ENCODE assay signal across 8 cellular contexts in the genomic region with DNA sequence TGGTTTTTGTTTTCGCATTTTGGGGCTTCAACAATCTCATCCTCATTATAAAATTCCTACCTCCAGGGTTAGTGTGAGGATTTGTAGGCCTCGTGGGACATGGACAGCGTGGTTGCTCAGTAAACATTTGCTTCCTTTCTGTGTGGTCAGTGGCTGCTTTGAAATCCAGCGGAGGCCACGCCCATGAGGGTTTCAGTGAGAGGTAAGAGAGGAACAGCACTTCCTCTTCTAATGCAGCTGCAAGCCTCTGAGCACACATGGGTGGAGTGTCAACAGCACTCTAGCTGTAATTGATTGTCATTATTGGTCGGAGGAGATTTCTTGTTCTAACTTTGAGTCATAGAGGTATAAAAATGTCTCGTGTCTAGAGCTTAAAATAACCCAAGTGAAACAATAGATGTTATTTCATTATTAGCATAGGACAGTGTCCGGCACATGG. TPM values are rescaled to one million over a fixed set of nuclear protein-coding genes. Genes with fewer than 3 reads are reported as not detected.
DNase-seq lines count a peak whose midpoint lies in the region; ATAC-seq, FAIRE-seq and TF ChIP-seq lines count a peak whose summit lies in the region.

No MANE protein-coding gene starts in this region.

- TF ChIP-seq RAD21 in SK-N-SH (IDR thresholded peaks at IDR 0.05; ENCODE audit: low read length): no peak

- 9% methylated on average over 8 of the region's 8 CpGs for WGBS in SK-N-SH (ENCODE audit: low lambda C conversion rate)

- DNase-seq in GM12892 (ENCODE audit: insufficient read length) (peak; percentile 63), HS-5 (ENCODE audit: low read depth) (peak; percentile 74), RWPE1 (ENCODE audit: low spot score) (peak; percentile 36), pons (ENCODE audit: low spot score) (peak; percentile 51), SK-N-SH (no peak), superior temporal gyrus (ENCODE audit: extremely low spot score) (no peak)

- no peak overlapping the region for H3K4me3 ChIP-seq in SK-N-SH (ENCODE audit: low read depth in 2 of 2, low read length in 1 of 2)

- no peak for TF ChIP-seq POLR2A in GM12892 (IDR thresholded peaks at IDR 0.05; ENCODE audit: low read depth, low read length)

- H4K20me1 ChIP-seq in SK-N-SH (ENCODE audit: insufficient read depth): no peaks in the 10 kb centered on the region

- H3K27ac ChIP-seq in RWPE1 (no peak overlapping the region), SK-N-SH (ENCODE audit: low read depth in 2 of 2, low read length in 1 of 2) (no peak overlapping the region)

- TF ChIP-seq CTCF in RWPE1 (conservative IDR thresholded peaks at IDR 0.05; ENCODE audit: low read depth) (no peak), SK-N-SH (IDR thresholded peaks at IDR 0.05) (no peak)

- no peaks in the 10 kb centered on the region for H3K9me3 ChIP-seq in SK-N-SH

- no peaks in the 10 kb centered on the region for H3K79me2 ChIP-seq in SK-N-SH (ENCODE audit: insufficient read depth)

- no peak for TF ChIP-seq EP300 in SK-N-SH (IDR thresholded peaks at IDR 0.05; ENCODE audit: borderline replicate concordance in 1 of 2, low read depth in 1 of 2, low read length in 1 of 2)

- FAIRE-seq in GM12892 (lab: Jason Lieb, UNC): peak; percentile 99

- no peaks in the 10 kb centered on the region for H3K9me2 ChIP-seq in SK-N-SH

- no peaks in the 10 kb centered on the region for H3K36me3 ChIP-seq in SK-N-SH (replicated peaks in 1 of 2; ENCODE audit: control insufficient read depth in 1 of 2, insufficient read depth in 2 of 2, low read length in 1 of 2)

- ATAC-seq in GM21619 (IDR thresholded peaks at IDR 0.05; ENCODE audit: unreplicated experiment): peak; percentile 99
- ATAC-seq in esophagus mucosa: peak; percentile 89

- CTCF ChIA-PET in RWPE1 (lab: Yijun Ruan, JAX) (interaction anchor here (0.6 to 1.2 kb wide), 4 partner anchors 137 to 1141 kb away, joined by 3 to 6 read pairs (median 4); no protein-coding TSS in a partner anchor), SK-N-SH (lab: Yijun Ruan, JAX) (no interaction called here)

- no peak overlapping the region for H3K4me2 ChIP-seq in SK-N-SH

- H3K9ac ChIP-seq in SK-N-SH: no peak overlapping the region

- H2AFZ ChIP-seq in SK-N-SH (ENCODE audit: low read depth): no peak overlapping the region

- H3F3A ChIP-seq in SK-N-SH (replicated peaks; ENCODE audit: insufficient read depth): no peaks in the 10 kb centered on the region

- H3K4me1 ChIP-seq in SK-N-SH (ENCODE audit: control insufficient read depth in 1 of 2, insufficient read depth in 2 of 2, low read depth in 1 of 2, low read length in 1 of 2): no peaks in the 10 kb centered on the region

- H3K27me3 ChIP-seq in SK-N-SH (ENCODE audit: insufficient read depth): peaks cover 24% of the 10 kb centered on the region; the same call in 1 of the 2 replicates

- POLR2A ChIA-PET in RWPE1 (lab: Yijun Ruan, JAX; ENCODE audit: low non-redundant PET) (no interaction called here), SK-N-SH (lab: Yijun Ruan, JAX) (no interaction called here)

TF ChIP-seq in SK-N-SH, 30 proteins besides CTCF, POLR2A, EP300 and RAD21:
- TF ChIP-seq TAF1 (IDR thresholded peaks at IDR 0.05; ENCODE audit: borderline replicate concordance, low read depth, low read length): no peak
- TF ChIP-seq, protein P1, sequence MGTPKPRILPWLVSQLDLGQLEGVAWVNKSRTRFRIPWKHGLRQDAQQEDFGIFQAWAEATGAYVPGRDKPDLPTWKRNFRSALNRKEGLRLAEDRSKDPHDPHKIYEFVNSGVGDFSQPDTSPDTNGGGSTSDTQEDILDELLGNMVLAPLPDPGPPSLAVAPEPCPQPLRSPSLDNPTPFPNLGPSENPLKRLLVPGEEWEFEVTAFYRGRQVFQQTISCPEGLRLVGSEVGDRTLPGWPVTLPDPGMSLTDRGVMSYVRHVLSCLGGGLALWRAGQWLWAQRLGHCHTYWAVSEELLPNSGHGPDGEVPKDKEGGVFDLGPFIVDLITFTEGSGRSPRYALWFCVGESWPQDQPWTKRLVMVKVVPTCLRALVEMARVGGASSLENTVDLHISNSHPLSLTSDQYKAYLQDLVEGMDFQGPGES (IDR thresholded peaks at IDR 0.05; ENCODE audit: low read depth, low read length): no peak
- no peak for TF ChIP-seq TEAD4 (IDR thresholded peaks at IDR 0.05; ENCODE audit: borderline replicate concordance, insufficient read depth)
- no peak for TF ChIP-seq MXI1 (IDR thresholded peaks at IDR 0.05; ENCODE audit: low read depth, low read length)
- TF ChIP-seq SMC3 (IDR thresholded peaks at IDR 0.05; ENCODE audit: low read depth, low read length): no peak
- TF ChIP-seq, protein P2, sequence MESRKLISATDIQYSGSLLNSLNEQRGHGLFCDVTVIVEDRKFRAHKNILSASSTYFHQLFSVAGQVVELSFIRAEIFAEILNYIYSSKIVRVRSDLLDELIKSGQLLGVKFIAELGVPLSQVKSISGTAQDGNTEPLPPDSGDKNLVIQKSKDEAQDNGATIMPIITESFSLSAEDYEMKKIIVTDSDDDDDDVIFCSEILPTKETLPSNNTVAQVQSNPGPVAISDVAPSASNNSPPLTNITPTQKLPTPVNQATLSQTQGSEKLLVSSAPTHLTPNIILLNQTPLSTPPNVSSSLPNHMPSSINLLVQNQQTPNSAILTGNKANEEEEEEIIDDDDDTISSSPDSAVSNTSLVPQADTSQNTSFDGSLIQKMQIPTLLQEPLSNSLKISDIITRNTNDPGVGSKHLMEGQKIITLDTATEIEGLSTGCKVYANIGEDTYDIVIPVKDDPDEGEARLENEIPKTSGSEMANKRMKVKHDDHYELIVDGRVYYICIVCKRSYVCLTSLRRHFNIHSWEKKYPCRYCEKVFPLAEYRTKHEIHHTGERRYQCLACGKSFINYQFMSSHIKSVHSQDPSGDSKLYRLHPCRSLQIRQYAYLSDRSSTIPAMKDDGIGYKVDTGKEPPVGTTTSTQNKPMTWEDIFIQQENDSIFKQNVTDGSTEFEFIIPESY (IDR thresholded peaks at IDR 0.05; ENCODE audit: borderline replicate concordance, low read depth): no peak
- TF ChIP-seq RFX5 (IDR thresholded peaks at IDR 0.05; ENCODE audit: low read length): no peak
- TF ChIP-seq, protein P3, sequence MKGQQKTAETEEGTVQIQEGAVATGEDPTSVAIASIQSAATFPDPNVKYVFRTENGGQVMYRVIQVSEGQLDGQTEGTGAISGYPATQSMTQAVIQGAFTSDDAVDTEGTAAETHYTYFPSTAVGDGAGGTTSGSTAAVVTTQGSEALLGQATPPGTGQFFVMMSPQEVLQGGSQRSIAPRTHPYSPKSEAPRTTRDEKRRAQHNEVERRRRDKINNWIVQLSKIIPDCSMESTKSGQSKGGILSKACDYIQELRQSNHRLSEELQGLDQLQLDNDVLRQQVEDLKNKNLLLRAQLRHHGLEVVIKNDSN (IDR thresholded peaks at IDR 0.05; ENCODE audit: borderline replicate concordance, low read depth): no peak
- TF ChIP-seq, protein P4, sequence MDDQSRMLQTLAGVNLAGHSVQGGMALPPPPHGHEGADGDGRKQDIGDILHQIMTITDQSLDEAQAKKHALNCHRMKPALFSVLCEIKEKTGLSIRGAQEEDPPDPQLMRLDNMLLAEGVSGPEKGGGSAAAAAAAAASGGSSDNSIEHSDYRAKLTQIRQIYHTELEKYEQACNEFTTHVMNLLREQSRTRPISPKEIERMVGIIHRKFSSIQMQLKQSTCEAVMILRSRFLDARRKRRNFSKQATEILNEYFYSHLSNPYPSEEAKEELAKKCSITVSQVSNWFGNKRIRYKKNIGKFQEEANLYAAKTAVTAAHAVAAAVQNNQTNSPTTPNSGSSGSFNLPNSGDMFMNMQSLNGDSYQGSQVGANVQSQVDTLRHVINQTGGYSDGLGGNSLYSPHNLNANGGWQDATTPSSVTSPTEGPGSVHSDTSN (IDR thresholded peaks at IDR 0.05): no peak
- TF ChIP-seq MEF2A (IDR thresholded peaks at IDR 0.05; ENCODE audit: borderline replicate concordance, low read depth): no peak
- TF ChIP-seq FOXJ3 (CRISPR knock-in tag; IDR thresholded peaks at IDR 0.05): no peak
- TF ChIP-seq POLR2AphosphoS5 (IDR thresholded peaks at IDR 0.05; ENCODE audit: low read depth, low read length): no peak
- TF ChIP-seq EZH2phosphoT487 (IDR thresholded peaks at IDR 0.05; ENCODE audit: borderline replicate concordance, low read depth): no peak
- no peak for TF ChIP-seq RXRA (IDR thresholded peaks at IDR 0.05; ENCODE audit: borderline replicate concordance, low read depth)
- TF ChIP-seq YY1 (IDR thresholded peaks at IDR 0.05; ENCODE audit: low read depth): no peak
- TF ChIP-seq GATA2 (CRISPR knock-in tag; IDR thresholded peaks at IDR 0.05): no peak
- TF ChIP-seq TCF12 (IDR thresholded peaks at IDR 0.05): no peak
- no peak for TF ChIP-seq FOXM1 (IDR thresholded peaks at IDR 0.05; ENCODE audit: low read depth)
TF ChIP-seq in SK-N-SH: peak in this region for 0.

RNA-seq across cellular contexts. Expression of gene ARHGAP42, which starts 6.0 kb away (rescaled TPM):
- polyA plus RNA-seq in GM12892 (2012; ENCODE audit: missing spikeins): 1.3 TPM
- 4.0 TPM for total RNA-seq in esophagus mucosa
- polyA plus RNA-seq in SK-N-SH (2012; rRNA removed): 0.02 and 0.05 TPM in 2 replicates
- 0.03 and 0.04 TPM in 2 replicates for polyA plus RNA-seq in SK-N-SH (2012; cell fraction: cytosol; rRNA removed)
- polyA plus RNA-seq in SK-N-SH (2012; cell fraction: nucleus; rRNA removed): 0.04 TPM in 1 of 2 replicates, not detected in the other

Comparison
In these comparisons a context has a peak if more than half of its experiments do, and no peak if none do; other contexts are left out.
1. DNase-seq: peak in GM12892 (single experiment), HS-5 (single experiment), RWPE1 (single experiment) and pons (single experiment); none in SK-N-SH (single experiment) and superior temporal gyrus (single experiment).